Comparison of ENCODE assay signal across 1 cellular context in genomic region chr21:8990326-8991087, GRCh38.
TF ChIP-seq lines count a peak whose summit lies in the region.

No MANE protein-coding gene starts in this region.

TF ChIP-seq in HepG2, 621 proteins besides CTCF, POLR2A, EP300 and RAD21 (continued from another document):
- no peak for TF ChIP-seq RFX5 (IDR thresholded peaks at IDR 0.05; ENCODE audit: low read depth, low read length)
- TF ChIP-seq HCFC1 (IDR thresholded peaks at IDR 0.05; ENCODE audit: low read depth, low read length), result 0 out of 2 replicates have a peak, but pooled peaks have one; percentile 19
- peak; percentile 90 for TF ChIP-seq UBTF (CRISPR knock-in tag; IDR thresholded peaks at IDR 0.05)
- TF ChIP-seq U2AF2 (IDR thresholded peaks at IDR 0.05; ENCODE audit: low read depth, low read length), result peak; percentile 48; the same call in 1 of the 2 replicates
- TF ChIP-seq ARID4A (CRISPR knock-in tag; IDR thresholded peaks at IDR 0.05; ENCODE audit: borderline replicate concordance), result no peak
- TF ChIP-seq SUZ12 (IDR thresholded peaks at IDR 0.05; ENCODE audit: low read depth, low read length), result 0 out of 2 replicates have a peak, but pooled peaks have one; percentile 6
- no peak for TF ChIP-seq PBX3 (CRISPR knock-in tag; IDR thresholded peaks at IDR 0.05; ENCODE audit: borderline replicate concordance)
- TF ChIP-seq ZNF784 (CRISPR knock-in tag; IDR thresholded peaks at IDR 0.05; ENCODE audit: borderline replicate concordance), result no peak
- TF ChIP-seq FOSL2 (CRISPR knock-in tag; IDR thresholded peaks at IDR 0.05), result no peak
- TF ChIP-seq CREM (IDR thresholded peaks at IDR 0.05), result peak; percentile 17; the same call in 1 of the 2 replicates
- TF ChIP-seq CREM (CRISPR knock-in tag; IDR thresholded peaks at IDR 0.05), result no peak
- no peak for TF ChIP-seq ZNF362 (CRISPR knock-in tag; IDR thresholded peaks at IDR 0.05; ENCODE audit: borderline replicate concordance)
- TF ChIP-seq HNRNPK (IDR thresholded peaks at IDR 0.05; ENCODE audit: low read depth, low read length, poor library complexity, severe bottlenecking), result peak; percentile 39
- peak; percentile 73 for TF ChIP-seq HNRNPLL (IDR thresholded peaks at IDR 0.05; ENCODE audit: low read depth, low read length, poor library complexity, severe bottlenecking)
- no peak for TF ChIP-seq DNMT1 (CRISPR knock-in tag; IDR thresholded peaks at IDR 0.05)
- 0 out of 2 replicates have a peak, but pooled peaks have one; percentile 46 for TF ChIP-seq ZKSCAN1 (IDR thresholded peaks at IDR 0.05; ENCODE audit: low read length)
- TF ChIP-seq HNRNPL (IDR thresholded peaks at IDR 0.05; ENCODE audit: low read depth, low read length), result peak; percentile 34; the same call in 1 of the 2 replicates
- no peak for TF ChIP-seq ZSCAN31 (CRISPR knock-in tag; IDR thresholded peaks at IDR 0.05; ENCODE audit: low read depth)
- TF ChIP-seq ZNF253 (CRISPR knock-in tag; IDR thresholded peaks at IDR 0.05; ENCODE audit: borderline replicate concordance), result no peak
- TF ChIP-seq HNRNPH1 (optimal IDR thresholded peaks at IDR 0.05; ENCODE audit: low read depth, low read length), result peak; percentile 96
- TF ChIP-seq XRCC5 (optimal IDR thresholded peaks at IDR 0.05; ENCODE audit: low read length), result peak; percentile 59
TF ChIP-seq in HepG2: peak in this region for 13.
